1 cellular context compared by ENCODE assay signal in genomic region chr2:59413751-59414570, GRCh38.
TF ChIP-seq lines count a peak whose summit lies in the region.

No MANE protein-coding gene starts in this region.

TF ChIP-seq in GM23338, 12 proteins besides CTCF, POLR2A, EP300 and RAD21 (continued from another document):
- TF ChIP-seq JUNB (IDR thresholded peaks at IDR 0.05; ENCODE audit: unreplicated experiment): no peak
- no peak for TF ChIP-seq REST (IDR thresholded peaks at IDR 0.05; ENCODE audit: unreplicated experiment)
- no peak for TF ChIP-seq NANOG (IDR thresholded peaks at IDR 0.05; ENCODE audit: borderline replicate concordance)
- TF ChIP-seq ZNF462 (CRISPR knock-in tag; IDR thresholded peaks at IDR 0.05): no peak
- no peak for TF ChIP-seq ZNF114 (CRISPR knock-in tag; IDR thresholded peaks at IDR 0.05)
- TF ChIP-seq STAT1 (IDR thresholded peaks at IDR 0.05; ENCODE audit: unreplicated experiment): no peak
- TF ChIP-seq EZH2phosphoT487 (IDR thresholded peaks at IDR 0.05; ENCODE audit: unreplicated experiment): no peak
